In genomic region chr1:192632641-192633532, GRCh38 we compare ENCODE assay signal across 22 cellular contexts. TPM values are rescaled to one million over a fixed set of nuclear protein-coding genes. Genes with fewer than 3 reads are reported as not detected.
A peak's percentile ranks its signal among the peaks of the same experiment; 100 is the strongest.
DNase-seq lines count a peak whose midpoint lies in the region; ATAC-seq and TF ChIP-seq lines count a peak whose summit lies in the region.
"Had no signal": no experiment of that assay in that cellular context is flagged by ENCODE, and none has a peak within 500 bp of the region (broad histone marks: within the 10 kb centered on the region; RNA-seq: fewer than 3 reads in every experiment).

No MANE protein-coding gene starts in this region.

- no peak overlapping the region for H2AK5ac ChIP-seq in trophoblast cell (ENCODE audit: low read length)

- no peak overlapping the region for H4K12ac ChIP-seq in trophoblast cell (ENCODE audit: low read depth, low read length)

- H2BK120ac ChIP-seq in trophoblast cell (ENCODE audit: insufficient read depth, low read length, poor library complexity), result no peak overlapping the region

- H4K20me1 ChIP-seq in OCI-LY7 (ENCODE audit: insufficient read depth, low read length), result no peaks in the 10 kb centered on the region
- H4K20me1 ChIP-seq in hepatocyte (ENCODE audit: insufficient read depth, poor library complexity, severe bottlenecking), result no peaks in the 10 kb centered on the region

- H3K9me3 ChIP-seq in OCI-LY7 (ENCODE audit: low read length), result no peaks in the 10 kb centered on the region
- H3K9me3 ChIP-seq in hepatocyte (ENCODE audit: low read depth), result no peaks in the 10 kb centered on the region
- H3K9me3 ChIP-seq in trophoblast cell (ENCODE audit: insufficient read depth, low read depth, low read length), result no peaks in the 10 kb centered on the region
- H3K9me3 ChIP-seq: gastroesophageal sphincter had no signal

- H3K4me2 ChIP-seq in OCI-LY7 (ENCODE audit: low read length) (peak overlapping the region; percentile 85), hepatocyte (peak overlapping the region; percentile 33), trophoblast cell (ENCODE audit: low read length) (no peak overlapping the region)

- H3K9me2 ChIP-seq in OCI-LY7 (ENCODE audit: insufficient read depth, low read length) (no peaks in the 10 kb centered on the region), hepatocyte (replicated peaks; ENCODE audit: insufficient read depth) (no peaks in the 10 kb centered on the region)

- H3K27me3 ChIP-seq in hepatocyte (no peaks in the 10 kb centered on the region), trophoblast cell (ENCODE audit: insufficient read depth, low read length) (no peaks in the 10 kb centered on the region)
- H3K27me3 ChIP-seq: gastroesophageal sphincter had no signal

- H3K4me1 Mint-ChIP-seq in activated CD4-positive, alpha-beta T cell treated with anti-CD3 and anti-CD28 coated beads, Interleukin-2, amount 10 ng/mL, durations not matched to agents 7 days and 5 days, result no peaks in the 10 kb centered on the region
- H3K4me1 Mint-ChIP-seq: T-cell had no signal

- 35% methylated on average over 6 of the region's 6 CpGs for WGBS in hepatocyte (ENCODE audit: low lambda C conversion rate, missing lambda C conversion rate)
- WGBS in trophoblast cell (ENCODE audit: extremely low coverage, insufficient coverage, insufficient read length), result no CpG with 5 or more reads among the region's 6 CpGs

- BruUV-seq in OCI-LY7 (replicated peaks; lab: Mats Ljungman, UMichigan), result no TSS peak

- H3K27ac Mint-ChIP-seq in activated CD4-positive, alpha-beta T cell treated with anti-CD3 and anti-CD28 coated beads, Interleukin-2, amount 10 ng/mL, durations not matched to agents 7 days and 5 days, result no peak overlapping the region
- H3K27ac Mint-ChIP-seq: T-cell had no signal

- no peak overlapping the region for H3K18ac ChIP-seq in trophoblast cell (ENCODE audit: low read length)

- no peak overlapping the region for H2BK12ac ChIP-seq in trophoblast cell (ENCODE audit: low read length)

- H3K9ac ChIP-seq in trophoblast cell (ENCODE audit: low read length), result no peak overlapping the region

- H3K4ac ChIP-seq in trophoblast cell (ENCODE audit: low read depth, low read length), result no peak overlapping the region

- peak; percentile 30 for ATAC-seq in HG03432 (IDR thresholded peaks at IDR 0.05; ENCODE audit: unreplicated experiment)
- ATAC-seq in GM18498 (IDR thresholded peaks at IDR 0.05; ENCODE audit: unreplicated experiment), result no peak
- no peak for ATAC-seq in HG02938 (IDR thresholded peaks at IDR 0.05; ENCODE audit: unreplicated experiment)
- ATAC-seq: gastroesophageal sphincter, Right ventricle myocardium inferior, T-cell had no signal

- no peak for TF ChIP-seq CTCF in OCI-LY7 (conservative IDR thresholded peaks at IDR 0.05; ENCODE audit: low read length)
- no peak for TF ChIP-seq CTCF in hepatocyte (IDR thresholded peaks at IDR 0.05; ENCODE audit: poor library complexity)

- H3K79me2 ChIP-seq in OCI-LY7 (ENCODE audit: insufficient read depth, low read depth, low read length) (peaks cover 85% of the 10 kb centered on the region), hepatocyte (no peaks in the 10 kb centered on the region), trophoblast cell (ENCODE audit: control insufficient read depth, insufficient read depth, low read length, poor library complexity) (no peaks in the 10 kb centered on the region)

- CTCF ChIA-PET in OCI-LY7 (lab: Charles Lee; ENCODE audit: unreplicated experiment), result interaction anchor here (1.3 to 1.7 kb wide), 2 partner anchors 18 to 21 kb away, joined by 3 read pairs; no protein-coding TSS in a partner anchor
- CTCF ChIA-PET in activated CD4-positive, alpha-beta T cell treated with anti-CD3 and anti-CD28 coated beads, Interleukin-2, amount 10 ng/mL, durations not matched to agents 7 days and 5 days (lab: Charles Lee), result interaction anchor here (0.6 to 0.7 kb wide), 2 partner anchors 62 to 68 kb away, joined by 3 to 5 read pairs; no protein-coding TSS in a partner anchor

- POLR2A ChIA-PET in OCI-LY7 (lab: Charles Lee), result interaction anchor here (0.7 to 9.7 kb wide), 12 partner anchors 6 to 426 kb away, joined by 3 to 211 read pairs (median 8); partner anchors contain the start of genes RGS13 and RGS2
- POLR2A ChIA-PET in activated CD4-positive, alpha-beta T cell treated with anti-CD3 and anti-CD28 coated beads, Interleukin-2, amount 10 ng/mL, durations not matched to agents 7 days and 5 days (lab: Charles Lee), result no interaction called here

- peaks cover 5% of the 10 kb centered on the region for H3K27me3 Mint-ChIP-seq in activated CD4-positive, alpha-beta T cell treated with anti-CD3 and anti-CD28 coated beads, Interleukin-2, amount 10 ng/mL, durations not matched to agents 7 days and 5 days

- peak overlapping the region; percentile 100 for H3K27ac ChIP-seq in OCI-LY7 (ENCODE audit: low read depth, low read length, poor library complexity, severe bottlenecking)
- H3K27ac ChIP-seq in hepatocyte, result peak overlapping the region; percentile 42
- H3K27ac ChIP-seq in trophoblast cell (ENCODE audit: low read depth, low read length), result peak overlapping the region; percentile 17
- H3K27ac ChIP-seq: dorsolateral prefrontal cortex, epithelial cell of prostate, gastroesophageal sphincter had no signal

- no peaks in the 10 kb centered on the region for H3K36me3 Mint-ChIP-seq in activated CD4-positive, alpha-beta T cell treated with anti-CD3 and anti-CD28 coated beads, Interleukin-2, amount 10 ng/mL, durations not matched to agents 7 days and 5 days (ENCODE audit: low read depth)
- H3K36me3 Mint-ChIP-seq: T-cell had no signal

- no peak overlapping the region for H4K8ac ChIP-seq in trophoblast cell (ENCODE audit: low read depth, low read length)

- H3K4me3 ChIP-seq in OCI-LY7 (ENCODE audit: low read depth, low read length, poor library complexity, severe bottlenecking) (peak overlapping the region; percentile 80), hepatocyte (no peak overlapping the region), trophoblast cell (ENCODE audit: low read depth, low read length) (no peak overlapping the region)
- H3K4me3 ChIP-seq: dorsolateral prefrontal cortex, gastroesophageal sphincter had no signal

- no peak overlapping the region for H3K14ac ChIP-seq in trophoblast cell (ENCODE audit: low read length)

- H3K79me1 ChIP-seq in trophoblast cell (ENCODE audit: low read length), result no peaks in the 10 kb centered on the region

- no peaks in the 10 kb centered on the region for H3K9me3 Mint-ChIP-seq in activated CD4-positive, alpha-beta T cell treated with anti-CD3 and anti-CD28 coated beads, Interleukin-2, amount 10 ng/mL, durations not matched to agents 7 days and 5 days
- H3K9me3 Mint-ChIP-seq: neural crest cell, T-cell had no signal

- intact Hi-C loops in OCI-LY7 (cut with micrococcal nuclease; ENCODE audit: unreplicated experiment), result loop anchor here (10.0 kb wide), 2 partner anchors 1592 to 1652 kb away; no protein-coding TSS in a partner anchor

- peaks cover 7% of the 10 kb centered on the region for H3K36me3 ChIP-seq in OCI-LY7 (ENCODE audit: insufficient read depth, low read length)
- no peaks in the 10 kb centered on the region for H3K36me3 ChIP-seq in hepatocyte (replicated peaks; ENCODE audit: insufficient read depth, low read depth)
- no peaks in the 10 kb centered on the region for H3K36me3 ChIP-seq in trophoblast cell (ENCODE audit: control insufficient read depth in 1 of 2, insufficient read depth in 2 of 2, low read length in 2 of 2)
- H3K36me3 ChIP-seq: gastroesophageal sphincter had no signal

- H2AFZ ChIP-seq in OCI-LY7 (ENCODE audit: low read length), result peak overlapping the region; percentile 79; the same call in 1 of the 2 replicates
- no peak overlapping the region for H2AFZ ChIP-seq in hepatocyte
- H2AFZ ChIP-seq in trophoblast cell (ENCODE audit: insufficient read depth, low read length, poor library complexity), result no peak overlapping the region

- peaks cover 74% of the 10 kb centered on the region for H3K4me1 ChIP-seq in OCI-LY7 (ENCODE audit: insufficient read depth, low read length, poor library complexity, severe bottlenecking)
- H3K4me1 ChIP-seq in hepatocyte (ENCODE audit: insufficient read depth), result peaks cover 40% of the 10 kb centered on the region
- H3K4me1 ChIP-seq in trophoblast cell (ENCODE audit: control insufficient read depth in 1 of 2, insufficient read depth in 2 of 2, low read length in 2 of 2), result no peaks in the 10 kb centered on the region
- H3K4me1 ChIP-seq: gastroesophageal sphincter had no signal

- no peak overlapping the region for H3K4me3 Mint-ChIP-seq in activated CD4-positive, alpha-beta T cell treated with anti-CD3 and anti-CD28 coated beads, Interleukin-2, amount 10 ng/mL, durations not matched to agents 7 days and 5 days
- H3K4me3 Mint-ChIP-seq: neural crest cell, T-cell had no signal

- H4K91ac ChIP-seq in trophoblast cell (ENCODE audit: low read depth, low read length), result no peak overlapping the region

- DNase-seq in OCI-LY7 (ENCODE audit: low spot score), result peak; percentile 48
- no peak for DNase-seq in hepatocyte (ENCODE audit: low spot score)
- DNase-seq in trophoblast cell, result no peak
- no peak for DNase-seq in activated CD4-positive, alpha-beta T cell treated with anti-CD3 and anti-CD28 coated beads, Interleukin-2, amount 10 ng/mL, durations not matched to agents 7 days and 5 days
- DNase-seq in NCI-H82 (lab: John Stamatoyannopoulos, UW), result no peak
- DNase-seq: activated CD4-positive, alpha-beta T cell treated with anti-CD3 and anti-CD28 coated beads, Interleukin-2, amount 50 U/mL, for 48 hours; caudate nucleus; dorsolateral prefrontal cortex; NCI-H1105; NCI-H2081; T-cell had no signal

- no peak overlapping the region for H3K23ac ChIP-seq in trophoblast cell (ENCODE audit: low read length)

- H2BK5ac ChIP-seq in trophoblast cell (ENCODE audit: low read depth, low read length, poor library complexity), result no peak overlapping the region

RNA-seq across cellular contexts. Expression of gene RGS13, which starts 3.1 kb away (rescaled TPM):
- total RNA-seq in OCI-LY7 (2014; rRNA removed; shearing (Covaris generic)), result 80.4 and 83.0 TPM in 2 replicates
- 214 and 245 TPM in 2 replicates for total RNA-seq in OCI-LY7 (2022)
- total RNA-seq in hepatocyte, result 3.3 and 4.4 TPM in 2 replicates
- polyA plus RNA-seq in hepatocyte, result 1.1 and 2.7 TPM in 2 replicates
- polyA plus RNA-seq in trophoblast cell (2013), result 0.05 TPM in 1 of 2 replicates, not detected in the other
- not detected for total RNA-seq in activated CD4-positive, alpha-beta T cell treated with anti-CD3 and anti-CD28 coated beads, Interleukin-2, amount 10 ng/mL, durations not matched to agents 7 days and 5 days
- total RNA-seq: H1, HT1080, LHCN-M2, NCI-H460, neural crest cell, Right ventricle myocardium inferior had no signal
- polyA plus RNA-seq: H1 had no signal

RNA-seq across cellular contexts. Expression of gene RGS1, which starts 57.3 kb away (rescaled TPM):
- 0.79 and 0.85 TPM in 2 replicates for total RNA-seq in OCI-LY7 (2014; rRNA removed; shearing (Covaris generic))
- total RNA-seq in OCI-LY7 (2022), result 0.37 TPM in 1 of 2 replicates, not detected in the other
- total RNA-seq in hepatocyte, result 4.8 and 9.8 TPM in 2 replicates
- 4.0 and 5.6 TPM in 2 replicates for polyA plus RNA-seq in hepatocyte
- polyA plus RNA-seq in trophoblast cell (2013), result 1.3 and 1.7 TPM in 2 replicates
- 10 to 100 TPM; 14.2 to 14.8 TPM for total RNA-seq in activated CD4-positive, alpha-beta T cell treated with anti-CD3 and anti-CD28 coated beads, Interleukin-2, amount 10 ng/mL, durations not matched to agents 7 days and 5 days
- total RNA-seq: H1, HT1080, NCI-H460, neural crest cell had no signal
- polyA plus RNA-seq: H1 had no signal

Comparison
In these comparisons a context has a peak if more than half of its experiments do, and no peak if none do; other contexts are left out.
1. H3K27ac ChIP-seq: peak in every context shown above with its lines; median percentile 100 in OCI-LY7; 42 in hepatocyte; 17 in trophoblast cell.
2. RNA of gene RGS13, which starts 3.1 kb away (total RNA-seq): 80.4 to 245 TPM in OCI-LY7; 3.3 to 4.4 TPM in hepatocyte and not detected in activated CD4-positive, alpha-beta T cell treated with anti-CD3 and anti-CD28 coated beads, Interleukin-2, amount 10 ng/mL, durations not matched to agents 7 days and 5 days; every median in the first group is over 10 times any median in the second.